In genomic region chr2:27711804-27712203, GRCh38 we compare ENCODE assay signal across 18 cellular contexts. TPM values are rescaled to one million over a fixed set of nuclear protein-coding genes. Genes with fewer than 3 reads are reported as not detected.
DNase-seq lines count a peak whose midpoint lies in the region; ATAC-seq and TF ChIP-seq lines count a peak whose summit lies in the region.
"Had no signal": no experiment of that assay in that cellular context is flagged by ENCODE, and none has a peak within 500 bp of the region (broad histone marks: within the 10 kb centered on the region; RNA-seq: fewer than 3 reads in every experiment).

No MANE protein-coding gene starts in this region.

- no peak for TF ChIP-seq POLR2A in esophagus muscularis mucosa (IDR thresholded peaks at IDR 0.05; ENCODE audit: low read depth)

- WGBS in esophagus muscularis mucosa: 89% methylated on average over 5 of the region's 5 CpGs

- DNase-seq in DMS79 (lab: John Stamatoyannopoulos, UW) (peak; percentile 50), esophagus muscularis mucosa (ENCODE audit: extremely low spot score) (peak; percentile 77), thoracic aorta (ENCODE audit: low spot score) (no peak), AG08396 (ENCODE audit: low spot score) (no peak)
- no peak for DNase-seq in stimulated activated CD4-positive, alpha-beta T cell treated with anti-CD3 and anti-CD28 coated beads, Interleukin-4, amount 100 ng/mL, for 1 hour
- DNase-seq: GF-D8, GM23248, NCI-H1092 treated with DMSO at 0.1 percent for 48 hours, NCI-H146, NCI-H2029 treated with DMSO at 0.1 percent for 48 hours, NCI-H510A treated with DMSO at 0.1 percent for 48 hours, NCI-H774, OCI-M1, SIG-M5 had no signal

- peak overlapping the region in 6 of 11 experiments; percentile 8 to 48 (median 28); a peak in 8 of 22 replicates for H3K4me2 ChIP-seq in BLaER1 treated with 17β-estradiol and CSF1 and Interleukin-3, amounts not matched to agents 10 nM and 100 nM

- intact Hi-C loops in esophagus muscularis mucosa (cut with DNase I): no loop called here

- H3K4me1 ChIP-seq in BLaER1 treated with 17β-estradiol and CSF1 and Interleukin-3, amounts not matched to agents 10 nM and 100 nM: peaks cover 23 to 49% (median 44%) of the 10 kb centered on the region in 10 experiments
- H3K4me1 ChIP-seq in esophagus muscularis mucosa: peaks cover 41 to 50% (median 45%) of the 10 kb centered on the region in 4 donors
- peaks cover 43 to 79% of the 10 kb centered on the region in 2 donors for H3K4me1 ChIP-seq in thoracic aorta (ENCODE audit: control insufficient read depth in 1 of 2, low read depth in 2 of 2)

- no peak for TF ChIP-seq CTCF in esophagus muscularis mucosa (IDR thresholded peaks at IDR 0.05)
- no peak for TF ChIP-seq CTCF in thoracic aorta (IDR thresholded peaks at IDR 0.05)

- H4K20me1 ChIP-seq in BLaER1 treated with 17β-estradiol and CSF1 and Interleukin-3, amounts not matched to agents 10 nM and 100 nM: no peaks in the 10 kb centered on the region

- H3K9me3 ChIP-seq in BLaER1 treated with 17β-estradiol and CSF1 and Interleukin-3, amounts not matched to agents 10 nM and 100 nM (replicated peaks in 1 of 11): no peaks in the 10 kb centered on the region
- no peaks in the 10 kb centered on the region for H3K9me3 ChIP-seq in esophagus muscularis mucosa
- no peaks in the 10 kb centered on the region for H3K9me3 ChIP-seq in thoracic aorta
- H3K9me3 ChIP-seq: HAP-1 had no signal

- no peak overlapping the region for H3K4me3 ChIP-seq in BLaER1 treated with 17β-estradiol and CSF1 and Interleukin-3, amounts not matched to agents 10 nM and 100 nM
- H3K4me3 ChIP-seq in esophagus muscularis mucosa: no peak overlapping the region
- no peak overlapping the region for H3K4me3 ChIP-seq in thoracic aorta
- H3K4me3 ChIP-seq: GM23248, HAP-1 had no signal

- H3K36me3 ChIP-seq in BLaER1 treated with 17β-estradiol and CSF1 and Interleukin-3, amounts not matched to agents 10 nM and 100 nM: no peaks in the 10 kb centered on the region
- H3K36me3 ChIP-seq in esophagus muscularis mucosa (no peaks in the 10 kb centered on the region), thoracic aorta (no peaks in the 10 kb centered on the region)
- H3K36me3 ChIP-seq: HAP-1 had no signal

- peaks cover 0 to 13% (median 7%) of the 10 kb centered on the region in 11 experiments; a peak in 14 of 22 replicates for H3K27me3 ChIP-seq in BLaER1 treated with 17β-estradiol and CSF1 and Interleukin-3, amounts not matched to agents 10 nM and 100 nM
- no peaks in the 10 kb centered on the region for H3K27me3 ChIP-seq in esophagus muscularis mucosa
- no peaks in the 10 kb centered on the region for H3K27me3 ChIP-seq in thoracic aorta (replicated peaks; ENCODE audit: insufficient read depth)

- TF ChIP-seq EP300 in esophagus muscularis mucosa (IDR thresholded peaks at IDR 0.05): no peak

- H3K9ac ChIP-seq in BLaER1 treated with 17β-estradiol and CSF1 and Interleukin-3, amounts not matched to agents 10 nM and 100 nM: no peak overlapping the region
- H3K9ac ChIP-seq: GM23248 had no signal

- no peak overlapping the region for H3K27ac ChIP-seq in BLaER1 treated with 17β-estradiol and CSF1 and Interleukin-3, amounts not matched to agents 10 nM and 100 nM
- H3K27ac ChIP-seq in esophagus muscularis mucosa (replicated peaks in 1 of 4) (peak overlapping the region in 1 of 4 donors; percentile 91), thoracic aorta (peak overlapping the region; percentile 99 to 100)
- H3K27ac ChIP-seq: GM23248 had no signal

- ATAC-seq in thoracic aorta (ENCODE audit: insufficient number of reproducible peaks, low FRiP score, low read depth) (no peak), GM19324 (IDR thresholded peaks at IDR 0.05; ENCODE audit: low FRiP score, unreplicated experiment) (no peak)
- ATAC-seq: SK-N-SH treated with all-trans-retinoic acid at 6 μM for 48 hours had no signal

RNA-seq across cellular contexts. Expression of gene SLC4A1AP, which starts 48.1 kb away (rescaled TPM):
- 10 to 100 TPM; 16.7 to 22.8 (median 20.1) TPM for total RNA-seq in esophagus muscularis mucosa
- total RNA-seq in thoracic aorta: 10 to 100 TPM; 19.8 to 23.7 TPM

RNA-seq across cellular contexts. Expression of gene SUPT7L, which starts 48.4 kb away (rescaled TPM):
- 10 to 100 TPM; 18.5 to 23.1 (median 20.7) TPM for total RNA-seq in esophagus muscularis mucosa
- 10 to 100 TPM; 30.3 to 34.4 TPM for total RNA-seq in thoracic aorta

RNA-seq across cellular contexts. Expression of gene MRPL33, which starts 59.7 kb away (rescaled TPM):
- 100 to 1,000 TPM; 283 to 500 (median 345) TPM for total RNA-seq in esophagus muscularis mucosa
- total RNA-seq in thoracic aorta: 100 to 1,000 TPM in 1 of 2 donors, 10 to 100 TPM in 1; 99.5 to 118 TPM

Comparison
In these comparisons a context has a peak if more than half of its experiments do, and no peak if none do; other contexts are left out.
1. H3K27ac ChIP-seq: peak in thoracic aorta (2 of 2); none in BLaER1 treated with 17β-estradiol and CSF1 and Interleukin-3, amounts not matched to agents 10 nM and 100 nM (0 of 11).
2. DNase-seq: peak in DMS79 (single experiment) and esophagus muscularis mucosa (single experiment); none in thoracic aorta (single experiment), AG08396 (single experiment) and stimulated activated CD4-positive, alpha-beta T cell treated with anti-CD3 and anti-CD28 coated beads, Interleukin-4, amount 100 ng/mL, for 1 hour (single experiment).